Comparison of ENCODE assay signal across 10 cellular contexts in the genomic region with DNA sequence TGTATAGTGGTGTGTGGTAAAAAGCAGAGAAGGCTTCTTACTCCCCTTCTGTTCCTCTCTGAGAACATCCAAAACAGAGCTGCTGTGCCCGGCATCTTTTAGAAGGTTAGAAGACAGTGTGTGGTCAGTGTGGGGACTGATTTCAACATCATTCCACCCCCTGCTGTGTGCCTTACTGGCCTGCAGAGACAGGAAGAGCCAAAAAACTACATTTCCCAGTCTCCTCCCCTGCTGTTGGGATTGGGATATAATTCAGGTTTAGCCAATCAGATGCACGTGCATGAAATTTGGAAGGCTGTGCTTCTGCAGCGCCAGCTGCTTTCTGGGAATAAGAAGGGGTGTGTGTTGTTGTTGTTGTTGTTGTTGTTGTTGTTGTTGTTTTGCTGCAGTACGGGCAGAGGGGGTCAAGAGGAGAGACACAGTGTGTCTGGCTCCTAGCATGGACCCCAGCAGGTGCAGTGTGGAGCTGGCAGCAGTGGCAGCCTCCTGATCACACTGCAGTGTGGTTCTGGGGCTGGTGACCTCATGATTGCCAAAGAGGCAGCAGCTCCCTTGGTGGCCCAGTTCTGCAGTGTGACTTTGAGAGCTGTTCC.
DNase-seq lines count a peak whose midpoint lies in the region; ATAC-seq, FAIRE-seq and TF ChIP-seq lines count a peak whose summit lies in the region.
"Had no signal": no experiment of that assay in that cellular context is flagged by ENCODE, and none has a peak within 500 bp of the region (broad histone marks: within the 10 kb centered on the region; RNA-seq: fewer than 3 reads in every experiment).

No MANE protein-coding gene starts in this region.

- H3K9ac ChIP-seq in KMS-11, result no peak overlapping the region
- no peak overlapping the region for H3K9ac ChIP-seq in mesendoderm (ENCODE audit: low read length)
- H3K9ac ChIP-seq: BLaER1 had no signal

- FAIRE-seq in A549 (lab: Jason Lieb, UNC), result no peak

- intact Hi-C loops in dorsolateral prefrontal cortex (cut with DNase I), result no loop called here

- H2BK120ac ChIP-seq in mesendoderm (ENCODE audit: low read depth, low read length), result no peak overlapping the region

- H4K20me1 ChIP-seq in KMS-11 (ENCODE audit: insufficient read depth), result no peaks in the 10 kb centered on the region
- H4K20me1 ChIP-seq: BLaER1 had no signal

- no peak overlapping the region for H2BK15ac ChIP-seq in mesendoderm (replicated peaks; ENCODE audit: low read depth)

- ATAC-seq in A549 (peak; percentile 48 to 63; a peak in 5 of 6 replicates), GM18505 (IDR thresholded peaks at IDR 0.05; ENCODE audit: unreplicated experiment) (no peak)

- no peak overlapping the region for H3K18ac ChIP-seq in mesendoderm (ENCODE audit: low read length)

- no peak overlapping the region for H2BK5ac ChIP-seq in mesendoderm (ENCODE audit: low read length)

- WGBS in A549 (ENCODE audit: missing lambda C conversion rate), result 41% methylated on average over 4 of the region's 4 CpGs
- no CpG with 5 or more reads among the region's 4 CpGs for WGBS in mesendoderm (ENCODE audit: extremely low coverage, insufficient coverage, low lambda C conversion rate)

- no peak for TF ChIP-seq RAD21 in A549 (conservative IDR thresholded peaks at IDR 0.05 in 1 of 2, IDR thresholded peaks at IDR 0.05 in 1 of 2)

- no peak overlapping the region for H3K56ac ChIP-seq in mesendoderm (ENCODE audit: low read length)

- peak overlapping the region; percentile 69; the same call in 1 of the 2 replicates for H2AFZ ChIP-seq in KMS-11 (ENCODE audit: low read depth)

- no peaks in the 10 kb centered on the region for H3K79me1 ChIP-seq in mesendoderm (ENCODE audit: low read length)

- TF ChIP-seq CTCF in A549 (IDR thresholded peaks at IDR 0.05) (no peak), KMS-11 (conservative IDR thresholded peaks at IDR 0.05; ENCODE audit: low read depth, low read length) (no peak), dorsolateral prefrontal cortex (IDR thresholded peaks at IDR 0.05 in 54 of 56, conservative IDR thresholded peaks at IDR 0.05 in 2 of 56; ENCODE audit: low read depth in 1 of 56, partially characterized antibody in 56 of 56) (peak in 7 of 56 donors; percentile 8 to 33 (median 22))

- H3K79me2 ChIP-seq in KMS-11 (ENCODE audit: insufficient read depth, low read depth), result no peaks in the 10 kb centered on the region
- H3K79me2 ChIP-seq in mesendoderm (ENCODE audit: control insufficient read depth, insufficient read depth, low read length), result no peaks in the 10 kb centered on the region

- H3K27ac ChIP-seq in A549 (peak overlapping the region; percentile 89 to 97), KMS-11 (no peak overlapping the region; the same call in 1 of the 2 replicates), dorsolateral prefrontal cortex (peak overlapping the region in 57 of 59 donors; percentile 8 to 89 (median 69)), mesendoderm (ENCODE audit: low read depth, low read length) (no peak overlapping the region)
- H3K27ac ChIP-seq: BLaER1 had no signal

- H3K9me3 ChIP-seq in A549, result no peaks in the 10 kb centered on the region
- H3K9me3 ChIP-seq: BLaER1 had no signal

- H2AK5ac ChIP-seq in mesendoderm (ENCODE audit: low read length), result no peak overlapping the region

- H4K5ac ChIP-seq in mesendoderm (ENCODE audit: low read length), result no peak overlapping the region

- H3K4ac ChIP-seq in mesendoderm (ENCODE audit: low read depth, low read length), result no peak overlapping the region

- no peak overlapping the region for H3K23ac ChIP-seq in mesendoderm (ENCODE audit: low read length)

- POLR2A ChIA-PET in A549 (lab: Yijun Ruan, JAX), result interaction anchor here (1.5 kb wide), 1 partner anchor 10 kb away, joined by 5 read pairs; no protein-coding TSS in a partner anchor

- TF ChIP-seq EP300 in A549 (IDR thresholded peaks at IDR 0.05), result no peak

- H3K4me3 ChIP-seq in A549 (no peak overlapping the region), KMS-11 (IDR thresholded peaks at IDR 0.05; ENCODE audit: insufficient read depth, low read depth, low read length) (no peak overlapping the region), dorsolateral prefrontal cortex (no peak overlapping the region), mesendoderm (ENCODE audit: low read length) (no peak overlapping the region)
- H3K4me3 ChIP-seq: BLaER1 had no signal

- no peak overlapping the region for H4K8ac ChIP-seq in mesendoderm (ENCODE audit: low read depth, low read length)

- H3K27me3 ChIP-seq in KMS-11 (ENCODE audit: insufficient read depth, low read depth) (no peaks in the 10 kb centered on the region), dorsolateral prefrontal cortex (no peaks in the 10 kb centered on the region), mesendoderm (ENCODE audit: insufficient read depth, low read length, poor library complexity) (no peaks in the 10 kb centered on the region)
- H3K27me3 ChIP-seq: BLaER1 had no signal

- TF ChIP-seq POLR2A in A549 (IDR thresholded peaks at IDR 0.05; ENCODE audit: low read length) (no peak), GM18505 (IDR thresholded peaks at IDR 0.05; ENCODE audit: borderline replicate concordance, extremely low read depth, insufficient read depth, insufficient read length) (no peak)

- peak overlapping the region; percentile 40 for H3K4me2 ChIP-seq in A549
- H3K4me2 ChIP-seq in KMS-11, result peak overlapping the region; percentile 26; the same call in 1 of the 2 replicates
- no peak overlapping the region for H3K4me2 ChIP-seq in mesendoderm (ENCODE audit: low read length)
- H3K4me2 ChIP-seq: BLaER1 had no signal

- no peaks in the 10 kb centered on the region for H3K36me3 ChIP-seq in KMS-11 (ENCODE audit: insufficient read depth)
- H3K36me3 ChIP-seq in mesendoderm (ENCODE audit: control insufficient read depth, insufficient read depth, low read length), result no peaks in the 10 kb centered on the region
- H3K36me3 ChIP-seq: BLaER1 had no signal

- H3K4me1 ChIP-seq in A549, result peaks cover 98% of the 10 kb centered on the region
- peaks cover 59% of the 10 kb centered on the region for H3K4me1 ChIP-seq in KMS-11 (ENCODE audit: low read depth, poor library complexity, severe bottlenecking)
- H3K4me1 ChIP-seq in mesendoderm (ENCODE audit: control insufficient read depth, low read depth, low read length), result no peaks in the 10 kb centered on the region

- CTCF ChIA-PET in A549 (lab: Yijun Ruan, JAX), result interaction anchor here (1.0 to 3.2 kb wide), 6 partner anchors 9 to 283 kb away, joined by 3 to 13 read pairs (median 6); a partner anchor contains a TSS

- DNase-seq in A549 (ENCODE audit: low read depth in 1 of 2, low spot score in 1 of 2) (peak in 1 of 2 experiments; percentile 56), dorsolateral prefrontal cortex (peak in 4 of 10 donors; percentile 45 to 59 (median 50)), mesendoderm (peak; percentile 79), amygdala (lab: John Stamatoyannopoulos, UW) (no peak), NCI-H2171 (lab: John Stamatoyannopoulos, UW) (no peak), medulla oblongata (ENCODE audit: extremely low spot score) (no peak)
- DNase-seq: NCI-H748 treated with DMSO at 0.1 percent for 48 hours had no signal

TF ChIP-seq in A549, 52 proteins besides CTCF, POLR2A, EP300 and RAD21:
- TF ChIP-seq CEBPB (IDR thresholded peaks at IDR 0.05) (peak in 1 of 2 experiments; percentile 77; a peak in 2 of 4 replicates), HDAC2 (IDR thresholded peaks at IDR 0.05) (no peak)

Comparison
In these comparisons a context has a peak if more than half of its experiments do, and no peak if none do; other contexts are left out.
1. H3K27ac ChIP-seq: peak in A549 (2 of 2) and dorsolateral prefrontal cortex (57 of 59); none in KMS-11 (single experiment) and mesendoderm (single experiment).